In genomic region chr5:126386146-126386545, GRCh38 we compare ENCODE assay signal across 27 cellular contexts. TPM values are rescaled to one million over a fixed set of nuclear protein-coding genes. Genes with fewer than 3 reads are reported as not detected.
A peak's percentile ranks its signal among the peaks of the same experiment; 100 is the strongest.
DNase-seq lines count a peak whose midpoint lies in the region; ATAC-seq, FAIRE-seq and TF ChIP-seq lines count a peak whose summit lies in the region.
"Had no signal": no experiment of that assay in that cellular context is flagged by ENCODE, and none has a peak within 500 bp of the region (broad histone marks: within the 10 kb centered on the region; RNA-seq: fewer than 3 reads in every experiment).

No MANE protein-coding gene starts in this region.

- no peak overlapping the region for H2BK5ac ChIP-seq in mesenchymal stem cell (ENCODE audit: low read depth, low read length, poor library complexity, severe bottlenecking)

- H3K9me3 ChIP-seq in mesenchymal stem cell (ENCODE audit: control insufficient read depth, low read length) (peaks cover 10% of the 10 kb centered on the region), thyroid gland (no peaks in the 10 kb centered on the region), kidney (ENCODE audit: control insufficient read depth in 1 of 2, low read length in 2 of 2) (peaks cover 0 to 11% of the 10 kb centered on the region in 2 donors)
- H3K9me3 ChIP-seq: mucosa of descending colon, testis had no signal

- no peak overlapping the region for H2BK12ac ChIP-seq in mesenchymal stem cell (ENCODE audit: low read length in 2 of 2)

- H3K4me3 ChIP-seq in brain microvascular endothelial cell (ENCODE audit: low read depth, low read length) (no peak overlapping the region), mesenchymal stem cell (ENCODE audit: insufficient read depth in 1 of 2, low read depth in 1 of 2, low read length in 2 of 2) (no peak overlapping the region), thyroid gland (replicated peaks in 1 of 3) (no peak overlapping the region), kidney (ENCODE audit: low read length in 2 of 2) (no peak overlapping the region)
- H3K4me3 ChIP-seq: MG63, mucosa of descending colon, neural progenitor cell, testis had no signal

- no peak overlapping the region for H3K14ac ChIP-seq in mesenchymal stem cell (ENCODE audit: low read length in 2 of 2)

- no peak overlapping the region for H2AFZ ChIP-seq in mesenchymal stem cell (ENCODE audit: low read depth, low read length)
- H2AFZ ChIP-seq: neural progenitor cell had no signal

- TF ChIP-seq POLR2A in thyroid gland (IDR thresholded peaks at IDR 0.05), result no peak

- TF ChIP-seq CTCF in brain microvascular endothelial cell (IDR thresholded peaks at IDR 0.05; ENCODE audit: low read depth, low read length, missing control alignments), result no peak
- TF ChIP-seq CTCF in thyroid gland (IDR thresholded peaks at IDR 0.05), result no peak
- no peak for TF ChIP-seq CTCF in kidney (IDR thresholded peaks at IDR 0.05; ENCODE audit: borderline replicate concordance, extremely low read depth, insufficient read depth)

- H3K4me2 ChIP-seq in mesenchymal stem cell (ENCODE audit: low read length, poor library complexity, severe bottlenecking), result no peak overlapping the region
- H3K4me2 ChIP-seq: neural progenitor cell had no signal

- H2AK5ac ChIP-seq in mesenchymal stem cell (ENCODE audit: low read length, severe bottlenecking), result peak overlapping the region; percentile 86

- no peaks in the 10 kb centered on the region for H3K36me3 ChIP-seq in brain microvascular endothelial cell (replicated peaks)
- H3K36me3 ChIP-seq in mesenchymal stem cell (ENCODE audit: control insufficient read depth in 1 of 2, insufficient read depth in 2 of 2, low read depth in 1 of 2, low read length in 2 of 2), result no peaks in the 10 kb centered on the region
- H3K36me3 ChIP-seq in thyroid gland, result no peaks in the 10 kb centered on the region
- no peaks in the 10 kb centered on the region for H3K36me3 ChIP-seq in kidney (ENCODE audit: control insufficient read depth in 1 of 2, insufficient read depth in 2 of 2, low read length in 2 of 2)
- H3K36me3 ChIP-seq: MG63, neural progenitor cell had no signal

- H3K79me1 ChIP-seq in mesenchymal stem cell (replicated peaks; ENCODE audit: low read length, poor library complexity, severe bottlenecking), result peaks cover 8% of the 10 kb centered on the region

- no peak overlapping the region for H2BK15ac ChIP-seq in mesenchymal stem cell (ENCODE audit: low read depth, poor library complexity, severe bottlenecking)

- DNase-seq in NCI-H226 (peak; percentile 59), brain microvascular endothelial cell (no peak), mesenchymal stem cell (no peak), thyroid gland (no peak), kidney (no peak)
- no peak for DNase-seq in stimulated activated effector memory CD8-positive, alpha-beta T cell treated with anti-CD3 and anti-CD28 coated beads, Interleukin-12 subunit alpha, Interleukin-12 subunit beta, amount 100 ng/mL, for 72 hours (ENCODE audit: low spot score in 2 of 2)
- no peak for DNase-seq in activated CD8-positive, alpha-beta memory T cell treated with anti-CD3 and anti-CD28 coated beads for 24 hours
- DNase-seq: activated CD4-positive, alpha-beta T cell treated with anti-CD3 and anti-CD28 coated beads, Interleukin-2, amount 50 U/mL, for 1 hour; activated CD8-positive, alpha-beta memory T cell treated with anti-CD3 and anti-CD28 coated beads, Interleukin-2, amount 50 U/mL, for 48 hours; activated gamma-delta T cell; CD4-positive, CD25-positive, alpha-beta regulatory T cell; cerebellar nuclear complex; DMS 273 treated with DMSO at 0.1 percent for 48 hours; effector CD4-positive, alpha-beta T cell; immature natural killer cell; left ventricle myocardium superior; MG63; mucosa of descending colon; NCI-H1436 treated with DMSO at 0.1 percent for 48 hours; OCI-M1; SIG-M5; stimulated activated CD4-positive, alpha-beta T cell treated with anti-CD3 and anti-CD28 coated beads, Interleukin-12 subunit alpha, Interleukin-12 subunit beta, amount 100 ng/mL, for 4 hours; testis had no signal

- H3K18ac ChIP-seq in mesenchymal stem cell (ENCODE audit: low read depth in 1 of 2, low read length in 2 of 2), result no peak overlapping the region

- FAIRE-seq in kidney (lab: Jason Lieb, UNC), result no peak

- H3K4me3 Mint-ChIP-seq in stimulated activated effector memory CD8-positive, alpha-beta T cell treated with anti-CD3 and anti-CD28 coated beads, Interleukin-12 subunit alpha, Interleukin-12 subunit beta, amount 100 ng/mL, for 72 hours, result no peak overlapping the region
- H3K4me3 Mint-ChIP-seq: CD4-positive, CD25-positive, alpha-beta regulatory T cell; immature natural killer cell; neural progenitor cell; T-helper 1 cell treated with Interleukin-12 subunit alpha and Interleukin-12 subunit beta and Interleukin-4 antibody, amounts not matched to agents 30 μg/mL and 1 μg/mL, for 36 hours had no signal

- 100% methylated on average over 2 of the region's 4 CpGs for WGBS in mesenchymal stem cell
- whole genome bisulfite sequencing in thyroid gland, 2 donors, result 89 to 94% methylated on average over 4 of the region's 4 CpGs

- H3K27ac Mint-ChIP-seq in stimulated activated effector memory CD8-positive, alpha-beta T cell treated with anti-CD3 and anti-CD28 coated beads, Interleukin-12 subunit alpha, Interleukin-12 subunit beta, amount 100 ng/mL, for 72 hours, result no peak overlapping the region
- H3K27ac Mint-ChIP-seq: CD4-positive, CD25-positive, alpha-beta regulatory T cell; immature natural killer cell; neural progenitor cell; T-helper 1 cell treated with Interleukin-12 subunit alpha and Interleukin-12 subunit beta and Interleukin-4 antibody, amounts not matched to agents 30 μg/mL and 1 μg/mL, for 36 hours had no signal

- no peak overlapping the region for H4K91ac ChIP-seq in mesenchymal stem cell (ENCODE audit: low read length)

- peaks cover 4% of the 10 kb centered on the region for H3K9me3 Mint-ChIP-seq in stimulated activated effector memory CD8-positive, alpha-beta T cell treated with anti-CD3 and anti-CD28 coated beads, Interleukin-12 subunit alpha, Interleukin-12 subunit beta, amount 100 ng/mL, for 72 hours

- peak overlapping the region; percentile 61 for H3K27ac ChIP-seq in brain microvascular endothelial cell
- H3K27ac ChIP-seq in mesenchymal stem cell (ENCODE audit: low read length, poor library complexity, severe bottlenecking), result peak overlapping the region; percentile 35
- H3K27ac ChIP-seq in thyroid gland, result peak overlapping the region in 2 of 3 donors; percentile 27 to 45
- no peak overlapping the region for H3K27ac ChIP-seq in kidney (ENCODE audit: low read depth in 2 of 2, low read length in 2 of 2)
- H3K27ac ChIP-seq: neural progenitor cell, testis, VCaP had no signal

- H3K4ac ChIP-seq in mesenchymal stem cell (ENCODE audit: low read depth in 1 of 2, low read length in 2 of 2), result no peak overlapping the region

- in situ Hi-C loops in brain microvascular endothelial cell (cut with HindIII; ENCODE audit: low pct_ligation_motif_present, low sequenced_read_pairs), result no loop called here

- H3K4me1 Mint-ChIP-seq in stimulated activated effector memory CD8-positive, alpha-beta T cell treated with anti-CD3 and anti-CD28 coated beads, Interleukin-12 subunit alpha, Interleukin-12 subunit beta, amount 100 ng/mL, for 72 hours, result no peaks in the 10 kb centered on the region
- H3K4me1 Mint-ChIP-seq: immature natural killer cell had no signal

- H3K9ac ChIP-seq in mesenchymal stem cell (ENCODE audit: low read length) (no peak overlapping the region), kidney (ENCODE audit: low read length in 2 of 2) (no peak overlapping the region)
- H3K9ac ChIP-seq: neural progenitor cell had no signal

- intact Hi-C loops in thyroid gland (cut with DNase I) (no loop called here), kidney (cut with DNase I) (no loop called here)

- ATAC-seq in stimulated activated effector memory CD8-positive, alpha-beta T cell treated with anti-CD3 and anti-CD28 coated beads, Interleukin-12 subunit alpha, Interleukin-12 subunit beta, amount 100 ng/mL, for 72 hours, result no peak
- ATAC-seq in HG03097 (IDR thresholded peaks at IDR 0.05; ENCODE audit: low FRiP score, unreplicated experiment), result no peak
- ATAC-seq: mucosa of descending colon had no signal

- H3K4me1 ChIP-seq in mesenchymal stem cell (ENCODE audit: control insufficient read depth, insufficient read depth, low read depth, low read length) (peaks cover 8% of the 10 kb centered on the region), thyroid gland (peaks cover 8 to 11% of the 10 kb centered on the region in 2 donors), kidney (ENCODE audit: control insufficient read depth in 1 of 2, insufficient read depth in 1 of 2, low read depth in 1 of 2, low read length in 2 of 2) (peaks cover 4 to 19% of the 10 kb centered on the region in 2 donors)
- H3K4me1 ChIP-seq: testis had no signal

- H4K8ac ChIP-seq in mesenchymal stem cell (ENCODE audit: low read length), result no peak overlapping the region

- no peaks in the 10 kb centered on the region for H3K36me3 Mint-ChIP-seq in stimulated activated effector memory CD8-positive, alpha-beta T cell treated with anti-CD3 and anti-CD28 coated beads, Interleukin-12 subunit alpha, Interleukin-12 subunit beta, amount 100 ng/mL, for 72 hours
- H3K36me3 Mint-ChIP-seq: CD4-positive, CD25-positive, alpha-beta regulatory T cell had no signal

- H3K27me3 ChIP-seq in brain microvascular endothelial cell (replicated peaks) (no peaks in the 10 kb centered on the region), mesenchymal stem cell (ENCODE audit: control insufficient read depth in 1 of 2, insufficient read depth in 1 of 2, low read length in 2 of 2) (no peaks in the 10 kb centered on the region), thyroid gland (no peaks in the 10 kb centered on the region)
- H3K27me3 ChIP-seq: MG63, neural progenitor cell, testis had no signal

- no peak overlapping the region for H2BK120ac ChIP-seq in mesenchymal stem cell (ENCODE audit: low read depth, low read length)

- H3K23ac ChIP-seq in mesenchymal stem cell (ENCODE audit: low read length in 2 of 2), result no peak overlapping the region

RNA-seq across cellular contexts. Expression of gene GRAMD2B, which starts 37.1 kb away (rescaled TPM):
- 26.5 TPM for polyA plus RNA-seq in mesenchymal stem cell (2013, experiment 1 of 2)
- polyA plus RNA-seq in mesenchymal stem cell (2013, experiment 2 of 2), result 26.7 TPM
- total RNA-seq in thyroid gland, result 100 to 1,000 TPM in 3 of 4 donors, 10 to 100 TPM in 1; 68.1 to 115 (median 105) TPM
- total RNA-seq in kidney, result 38.5 TPM
- polyA plus RNA-seq in kidney (ENCODE audit: insufficient read depth, low read depth, low replicate concordance), result 18.4 TPM

Comparison
In these comparisons a context has a peak if more than half of its experiments do, and no peak if none do; other contexts are left out.
1. H3K27ac ChIP-seq: peak in brain microvascular endothelial cell (single experiment), mesenchymal stem cell (single experiment) and thyroid gland (2 of 3); none in kidney (0 of 2).